20 cellular contexts compared by ENCODE assay signal in the genomic region with DNA sequence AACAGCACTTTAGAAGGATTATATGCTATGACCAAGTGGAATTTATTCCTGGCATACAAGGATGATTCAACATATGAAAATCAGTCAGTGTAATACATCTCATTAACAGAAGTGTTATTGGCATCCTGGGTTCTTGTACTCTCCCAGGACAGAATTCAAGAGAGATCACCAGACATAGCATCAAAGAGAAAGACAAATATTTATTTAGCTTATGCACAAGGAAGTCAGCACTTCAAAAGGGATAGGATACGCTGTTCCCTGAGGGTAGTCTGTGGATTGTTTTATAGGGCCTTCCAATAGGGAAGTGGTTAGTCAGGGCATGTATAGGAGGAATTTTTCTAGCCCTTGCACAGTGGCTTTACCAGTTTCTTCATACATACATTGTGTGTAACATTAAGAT.
A peak's percentile ranks its signal among the peaks of the same experiment; 100 is the strongest.
DNase-seq lines count a peak whose midpoint lies in the region; ATAC-seq and TF ChIP-seq lines count a peak whose summit lies in the region.
"Had no signal": no experiment of that assay in that cellular context is flagged by ENCODE, and none has a peak within 500 bp of the region (broad histone marks: within the 10 kb centered on the region; RNA-seq: fewer than 3 reads in every experiment).

No MANE protein-coding gene starts in this region.

- peak; percentile 59 for ATAC-seq in esophagus mucosa
- ATAC-seq in HG02678 (IDR thresholded peaks at IDR 0.05; ENCODE audit: unreplicated experiment), result no peak
- ATAC-seq: A549, GM23338, Panc1, T-helper 17 cell had no signal

- no peaks in the 10 kb centered on the region for H3K36me3 ChIP-seq in transverse colon
- H3K36me3 ChIP-seq: HAP-1, SJSA1 had no signal

- H3K27ac Mint-ChIP-seq in Calu3 (ENCODE audit: unreplicated experiment), result no peak overlapping the region
- H3K27ac Mint-ChIP-seq: B cell, GM23338, T-helper 17 cell had no signal

- H3K9me3 ChIP-seq in transverse colon, result peaks cover 0 to 3% of the 10 kb centered on the region in 2 donors
- H3K9me3 ChIP-seq: A549, HAP-1, SJSA1 had no signal

- no peaks in the 10 kb centered on the region for H3K4me1 Mint-ChIP-seq in Calu3 (ENCODE audit: low read depth, unreplicated experiment)
- H3K4me1 Mint-ChIP-seq: B cell, T-helper 17 cell had no signal

- H3K27ac ChIP-seq in transverse colon, result no peak overlapping the region
- H3K27ac ChIP-seq: A549, SJSA1 had no signal

- no peaks in the 10 kb centered on the region for H3K36me3 Mint-ChIP-seq in Calu3 (ENCODE audit: insufficient read depth, unreplicated experiment)

- no peaks in the 10 kb centered on the region for H3K27me3 Mint-ChIP-seq in Calu3 (ENCODE audit: unreplicated experiment)
- H3K27me3 Mint-ChIP-seq: B cell, T-helper 17 cell had no signal

- no TSS peak for BruUV-seq in Calu3 (replicated peaks; lab: Mats Ljungman, UMichigan)

- H3K9me3 Mint-ChIP-seq in Calu3 (ENCODE audit: low read depth, unreplicated experiment), result no peaks in the 10 kb centered on the region
- H3K9me3 Mint-ChIP-seq: GM23338 had no signal

- intact Hi-C loops in transverse colon (cut with DNase I; ENCODE audit: low total_unique reads), result no loop called here
- intact Hi-C loops in Calu3 (cut with micrococcal nuclease; ENCODE audit: unreplicated experiment), result no loop called here

- WGBS in transverse colon (ENCODE audit: low coverage in 1 of 2), 2 donors, result 20 to 41% methylated on average over 1 of the region's 1 CpG

- DNase-seq in DMS53 treated with DMSO at 0.1 percent for 48 hours (lab: John Stamatoyannopoulos, UW; ENCODE audit: unreplicated experiment) (peak; percentile 75), NCI-H345 treated with DMSO at 0.1 percent for 48 hours (lab: John Stamatoyannopoulos, UW; ENCODE audit: unreplicated experiment) (peak; percentile 10), NCI-H748 treated with DMSO at 0.1 percent for 48 hours (lab: John Stamatoyannopoulos, UW) (peak; percentile 24), transverse colon (no peak), NCI-H2029 (lab: John Stamatoyannopoulos, UW) (no peak), Calu3 (no peak)
- DNase-seq: KG1; NCI-H1105 treated with DMSO at 0.1 percent for 48 hours; NCI-H2081 treated with DMSO at 0.1 percent for 48 hours; NCI-H524 treated with DMSO at 0.1 percent for 48 hours; NK-92 treated with Interleukin-12 subunit alpha and Interleukin-12 subunit beta, amount 100 ng/mL, for 24 hours; T-helper 17 cell had no signal

- no peak overlapping the region for H3K4me3 Mint-ChIP-seq in Calu3 (ENCODE audit: low read depth, unreplicated experiment)
- H3K4me3 Mint-ChIP-seq: B cell, GM23338, T-helper 17 cell had no signal

- in situ Hi-C loops in transverse colon (cut with MboI; ENCODE audit: low pct_ligation_motif_present in 1 of 4, low pct_unique_long_range_greater_than_20kb in 1 of 4, low sequenced_read_pairs in 3 of 4), result no loop called here

- H3K4me3 ChIP-seq in transverse colon, result no peak overlapping the region
- H3K4me3 ChIP-seq: A549, GM23338, HAP-1, SJSA1 had no signal

- TF ChIP-seq POLR2A in transverse colon (IDR thresholded peaks at IDR 0.05), result no peak

- TF ChIP-seq CTCF in transverse colon (IDR thresholded peaks at IDR 0.05) (no peak), Calu3 (IDR thresholded peaks at IDR 0.05; ENCODE audit: unreplicated experiment) (no peak)

- H3K27me3 ChIP-seq in transverse colon, result no peaks in the 10 kb centered on the region
- H3K27me3 ChIP-seq: SJSA1 had no signal

- CTCF ChIA-PET in Calu3 (lab: Charles Lee), result no interaction called here

- no peak for TF ChIP-seq EP300 in transverse colon (IDR thresholded peaks at IDR 0.05; ENCODE audit: low read depth)

- no peaks in the 10 kb centered on the region for H3K4me1 ChIP-seq in transverse colon
- H3K4me1 ChIP-seq: A549, SJSA1 had no signal

Comparison
In these comparisons a context has a peak if more than half of its experiments do, and no peak if none do; other contexts are left out.
1. DNase-seq: peak in DMS53 treated with DMSO at 0.1 percent for 48 hours (single experiment), NCI-H345 treated with DMSO at 0.1 percent for 48 hours (single experiment) and NCI-H748 treated with DMSO at 0.1 percent for 48 hours (single experiment); none in transverse colon (single experiment), NCI-H2029 (single experiment) and Calu3 (single experiment).